Comparison of ENCODE assay signal across 11 cellular contexts in genomic region chr16:50699345-50700159, GRCh38. TPM values are rescaled to one million over a fixed set of nuclear protein-coding genes. Genes with fewer than 3 reads are reported as not detected.
DNase-seq lines count a peak whose midpoint lies in the region; ATAC-seq, FAIRE-seq and TF ChIP-seq lines count a peak whose summit lies in the region.
"Had no signal": no experiment of that assay in that cellular context is flagged by ENCODE, and none has a peak within 500 bp of the region (broad histone marks: within the 10 kb centered on the region; RNA-seq: fewer than 3 reads in every experiment).

No MANE protein-coding gene starts in this region.

- no peak overlapping the region for H3K4me3 ChIP-seq in cardiac fibroblast (replicated peaks in 1 of 2; ENCODE audit: low read depth in 2 of 2, low read length in 2 of 2)
- no peak overlapping the region for H3K4me3 ChIP-seq in sigmoid colon

- H3K27me3 ChIP-seq in sigmoid colon = no peaks in the 10 kb centered on the region

- intact Hi-C loops in sigmoid colon (cut with DNase I) (loop anchor here (5.0 to 10.0 kb wide), 2 partner anchors 43 to 105 kb away; partner anchors contain the start of gene CYLD), Right ventricle myocardium superior (cut with DNase I) (no loop called here)

- FAIRE-seq in GM12891 (lab: Jason Lieb, UNC) = peak; percentile 48

- no peak for DNase-seq in GM12891 (ENCODE audit: insufficient read length, low spot score)
- DNase-seq in T-helper 22 cell (ENCODE audit: low read depth) = peak; percentile 32
- DNase-seq in cardiac fibroblast (ENCODE audit: low read depth in 2 of 2) = peak; percentile 21 to 65
- DNase-seq in stimulated activated CD4-positive, alpha-beta T cell treated with anti-CD3 and anti-CD28 coated beads, Interleukin-12 subunit alpha, Interleukin-12 subunit beta, amount 100 ng/mL, for 4 hours = peak; percentile 56
- no peak for DNase-seq in mucosa of gallbladder (ENCODE audit: low spot score)
- no peak for DNase-seq in sigmoid colon
- no peak for DNase-seq in Right ventricle myocardium superior
- DNase-seq: naive B cell, NCI-H526 treated with DMSO at 0.1 percent for 48 hours had no signal

- H3K9me3 ChIP-seq in sigmoid colon = peaks cover 3 to 8% (median 5%) of the 10 kb centered on the region in 4 donors

- no peak for TF ChIP-seq CTCF in cardiac fibroblast (IDR thresholded peaks at IDR 0.05; ENCODE audit: low read depth, low read length)
- no peak for TF ChIP-seq CTCF in sigmoid colon (IDR thresholded peaks at IDR 0.05)

- no peak for TF ChIP-seq EP300 in sigmoid colon (IDR thresholded peaks at IDR 0.05)

- no peaks in the 10 kb centered on the region for H3K36me3 ChIP-seq in sigmoid colon

- ATAC-seq in HG03520 (IDR thresholded peaks at IDR 0.05; ENCODE audit: unreplicated experiment) = no peak
- ATAC-seq in Right ventricle myocardium superior (ENCODE audit: poor library complexity) = no peak

- TF ChIP-seq POLR2A in GM12891 (IDR thresholded peaks at IDR 0.05; ENCODE audit: low read depth, low read length) (no peak), sigmoid colon (IDR thresholded peaks at IDR 0.05) (no peak)

- H3K4me1 ChIP-seq in sigmoid colon = peaks cover 0 to 25% (median 23%) of the 10 kb centered on the region in 4 donors

- no peak overlapping the region for H3K27ac ChIP-seq in sigmoid colon

- 86 to 88% methylated on average over 19 of the region's 19 CpGs for WGBS in sigmoid colon, 2 donors

TF ChIP-seq in GM12891, 5 proteins besides CTCF, POLR2A, EP300 and RAD21:
- no peak for TF ChIP-seq PAX5 (IDR thresholded peaks at IDR 0.05; ENCODE audit: insufficient read depth, low read length, severe bottlenecking)
- no peak for TF ChIP-seq SPI1 (IDR thresholded peaks at IDR 0.05; ENCODE audit: low read depth, low read length)
- no peak for TF ChIP-seq POLR2AphosphoS5 (IDR thresholded peaks at IDR 0.05; ENCODE audit: low read depth, low read length)
- TF ChIP-seq TAF1 (IDR thresholded peaks at IDR 0.05; ENCODE audit: low read depth, low read length) = no peak
- TF ChIP-seq POU2F2 (IDR thresholded peaks at IDR 0.05; ENCODE audit: low read depth, low read length) = no peak

RNA-seq across cellular contexts. Expression of gene NOD2, which starts 6.1 kb away (rescaled TPM):
- polyA plus RNA-seq in GM12891 (2012; ENCODE audit: low read depth, missing spikeins) = 9.7 TPM
- total RNA-seq in mucosa of gallbladder (1.5 TPM), sigmoid colon (1 to 10 TPM; 2.5 to 3.0 (median 2.7) TPM), Right ventricle myocardium superior (0.48 TPM)
- polyA plus RNA-seq in sigmoid colon = under 1 TPM; 0.23 to 0.76 (median 0.60) TPM
- polyA plus RNA-seq: fibroblast of lung had no signal

RNA-seq across cellular contexts. Expression of gene SNX20, which starts 18.4 kb away (rescaled TPM):
- 16.6 TPM for polyA plus RNA-seq in GM12891 (2012; ENCODE audit: low read depth, missing spikeins)
- total RNA-seq in mucosa of gallbladder = 4.2 TPM
- total RNA-seq in sigmoid colon = 1 to 10 TPM; 1.5 to 1.9 (median 1.8) TPM
- 1 to 10 TPM in 1 of 3 donors, under 1 TPM in 2; 0.60 to 9.3 (median 0.92) TPM for polyA plus RNA-seq in sigmoid colon
- total RNA-seq in Right ventricle myocardium superior = 0.62 TPM
- total RNA-seq: fibroblast of lung had no signal
- polyA plus RNA-seq: fibroblast of lung had no signal

RNA-seq across cellular contexts. Expression of gene CYLD, which starts 42.3 kb away (rescaled TPM):
- 57.1 TPM for polyA plus RNA-seq in GM12891 (2012; ENCODE audit: low read depth, missing spikeins)
- total RNA-seq in mucosa of gallbladder (38.5 TPM), sigmoid colon (10 to 100 TPM; 29.6 to 45.3 (median 38.5) TPM), Right ventricle myocardium superior (29.4 TPM)
- 10 to 100 TPM in 1 of 3 donors, 1 to 10 TPM in 2; 7.9 to 17.6 (median 8.4) TPM for polyA plus RNA-seq in sigmoid colon

Comparison
In these comparisons a context has a peak if more than half of its experiments do, and no peak if none do; other contexts are left out.
1. DNase-seq: peak in T-helper 22 cell (single experiment), cardiac fibroblast (2 of 2) and stimulated activated CD4-positive, alpha-beta T cell treated with anti-CD3 and anti-CD28 coated beads, Interleukin-12 subunit alpha, Interleukin-12 subunit beta, amount 100 ng/mL, for 4 hours (single experiment); none in GM12891 (single experiment), mucosa of gallbladder (single experiment), sigmoid colon (single experiment) and Right ventricle myocardium superior (single experiment).